8 cellular contexts compared by ENCODE assay signal in genomic region chrX:103464774-103465117, GRCh38. TPM values are rescaled to one million over a fixed set of nuclear protein-coding genes. Genes with fewer than 3 reads are reported as not detected.
A peak's percentile ranks its signal among the peaks of the same experiment; 100 is the strongest.
DNase-seq lines count a peak whose midpoint lies in the region; ATAC-seq lines count a peak whose summit lies in the region.

No MANE protein-coding gene starts in this region.

- H3K27me3 Mint-ChIP-seq in dendritic cell treated with granulocyte-macrophage colony-stimulating factor and Interleukin-4, amounts not matched to agents 40 ng/mL and 50 ng/mL, for 4 days = peaks cover 2% of the 10 kb centered on the region

- DNase-seq in AG08395 (ENCODE audit: low spot score) (peak; percentile 63), NCI-H345 (lab: John Stamatoyannopoulos, UW) (peak; percentile 75), lung microvascular endothelial cell (ENCODE audit: low read depth in 2 of 2) (peak; percentile 76 to 81)
- peak; percentile 82 for DNase-seq in activated CD4-positive, alpha-beta T cell treated with anti-CD3 and anti-CD28 coated beads for 48 hours
- peak; percentile 27 for DNase-seq in stimulated activated CD8-positive, alpha-beta memory T cell treated with anti-CD3 and anti-CD28 coated beads, Interleukin-12 subunit alpha, Interleukin-12 subunit beta, amount 100 ng/mL, for 4 hours (ENCODE audit: low read depth)

- H3K4me1 Mint-ChIP-seq in dendritic cell treated with granulocyte-macrophage colony-stimulating factor and Interleukin-4, amounts not matched to agents 40 ng/mL and 50 ng/mL, for 4 days (ENCODE audit: low read depth) = peaks cover 5% of the 10 kb centered on the region

- ATAC-seq in GM18517 (IDR thresholded peaks at IDR 0.05; ENCODE audit: unreplicated experiment) = peak; percentile 91
- peak; percentile 87 for ATAC-seq in HG03097 (IDR thresholded peaks at IDR 0.05; ENCODE audit: low FRiP score, unreplicated experiment)

- no peak overlapping the region for H3K27ac Mint-ChIP-seq in dendritic cell treated with granulocyte-macrophage colony-stimulating factor and Interleukin-4, amounts not matched to agents 40 ng/mL and 50 ng/mL, for 4 days

- H3K9me3 Mint-ChIP-seq in dendritic cell treated with granulocyte-macrophage colony-stimulating factor and Interleukin-4, amounts not matched to agents 40 ng/mL and 50 ng/mL, for 4 days = no peaks in the 10 kb centered on the region

- H3K36me3 Mint-ChIP-seq in dendritic cell treated with granulocyte-macrophage colony-stimulating factor and Interleukin-4, amounts not matched to agents 40 ng/mL and 50 ng/mL, for 4 days (ENCODE audit: low read depth) = no peaks in the 10 kb centered on the region

- peak overlapping the region; percentile 75 for H3K4me3 Mint-ChIP-seq in dendritic cell treated with granulocyte-macrophage colony-stimulating factor and Interleukin-4, amounts not matched to agents 40 ng/mL and 50 ng/mL, for 4 days

- intact Hi-C loops in dendritic cell treated with granulocyte-macrophage colony-stimulating factor and Interleukin-4, amounts not matched to agents 40 ng/mL and 50 ng/mL, for 4 days (cut with micrococcal nuclease) = loop anchor here (1.0 kb wide), 1 partner anchor 121 kb away; no protein-coding TSS in a partner anchor

RNA-seq across cellular contexts. Expression of gene RAB40A, which starts 54.5 kb away (rescaled TPM):
- under 0.01 TPM in 1 of 2 replicates, not detected in the other for total RNA-seq in lung microvascular endothelial cell

Comparison
In these comparisons a context has a peak if more than half of its experiments do, and no peak if none do; other contexts are left out.
1. Peak in every context shown above with its lines: DNase-seq and ATAC-seq.
2. DNase-seq: peak in every context shown above with its lines; median percentile 82 in activated CD4-positive, alpha-beta T cell treated with anti-CD3 and anti-CD28 coated beads for 48 hours; 78 in lung microvascular endothelial cell; 75 in NCI-H345; 63 in AG08395; 27 in stimulated activated CD8-positive, alpha-beta memory T cell treated with anti-CD3 and anti-CD28 coated beads, Interleukin-12 subunit alpha, Interleukin-12 subunit beta, amount 100 ng/mL, for 4 hours.